Comparison of ENCODE assay signal across 10 cellular contexts in genomic region chr1:218665216-218665615, GRCh38.
DNase-seq lines count a peak whose midpoint lies in the region; ATAC-seq and TF ChIP-seq lines count a peak whose summit lies in the region.
"Had no signal": no experiment of that assay in that cellular context is flagged by ENCODE, and none has a peak within 500 bp of the region (broad histone marks: within the 10 kb centered on the region; RNA-seq: fewer than 3 reads in every experiment).

No MANE protein-coding gene starts in this region.

- ATAC-seq in left colon (no peak), GM21529 (IDR thresholded peaks at IDR 0.05; ENCODE audit: unreplicated experiment) (no peak)
- ATAC-seq: K562 had no signal

- no peak for TF ChIP-seq CTCF in testis (IDR thresholded peaks at IDR 0.05)

- H3K9me3 ChIP-seq in testis: no peaks in the 10 kb centered on the region

- peak; percentile 88 for DNase-seq in LHCN-M2 (ENCODE audit: low read depth)
- peak; percentile 16 to 39 for DNase-seq in left colon
- peak; percentile 61 for DNase-seq in testis
- DNase-seq in ecto neural progenitor cell (ENCODE audit: low spot score): no peak
- no peak for DNase-seq in HuH-7.5 (ENCODE audit: low spot score)
- DNase-seq in NCI-H1092 (lab: John Stamatoyannopoulos, UW): no peak
- DNase-seq: kidney glomerular epithelial cell had no signal

- H3K27me3 ChIP-seq in testis: no peaks in the 10 kb centered on the region

- H3K4me3 ChIP-seq in testis: no peak overlapping the region
- H3K4me3 ChIP-seq: K562 had no signal

- H3K27ac ChIP-seq in cingulate gyrus (ENCODE audit: low read depth, low read length): peak overlapping the region; percentile 31
- H3K27ac ChIP-seq in testis: no peak overlapping the region

- intact Hi-C loops in left colon (cut with DNase I, micrococcal nuclease) (no loop called here), testis (cut with DNase I; ENCODE audit: low total_unique reads) (no loop called here)

- 47 to 49% methylated on average over 4 of the region's 4 CpGs for WGBS in testis, 2 donors

- TF ChIP-seq POLR2A in testis (IDR thresholded peaks at IDR 0.05): no peak

- H3K4me1 ChIP-seq in testis: no peaks in the 10 kb centered on the region

- no peaks in the 10 kb centered on the region for H3K36me3 ChIP-seq in testis (ENCODE audit: low read depth, missing control alignments)

Comparison
In these comparisons a context has a peak if more than half of its experiments do, and no peak if none do; other contexts are left out.
1. DNase-seq: peak in LHCN-M2 (single experiment), left colon (2 of 2) and testis (single experiment); none in ecto neural progenitor cell (single experiment), HuH-7.5 (single experiment) and NCI-H1092 (single experiment).